In the genomic region with DNA sequence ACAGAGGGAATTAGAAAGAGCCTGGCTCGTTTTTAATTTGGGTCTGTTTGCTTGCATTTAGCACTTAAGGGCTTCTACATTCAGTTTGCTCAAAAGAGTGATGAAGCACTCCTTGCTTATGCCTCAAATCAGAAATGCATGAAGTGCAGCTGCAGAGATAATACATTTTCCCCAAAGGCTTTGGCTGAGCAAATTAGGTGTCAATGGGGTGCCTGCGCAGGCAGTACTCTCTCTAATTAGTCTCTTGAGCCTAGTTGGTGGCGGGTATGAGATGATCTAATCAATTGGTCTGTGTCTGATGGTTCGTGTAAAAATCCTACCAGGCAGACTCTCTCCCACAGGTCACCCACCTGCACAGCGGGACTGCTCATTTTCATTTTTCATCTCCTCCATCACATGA, we compare ENCODE assay signal across 1 cellular context.
TF ChIP-seq lines count a peak whose summit lies in the region.

No MANE protein-coding gene starts in this region.

TF ChIP-seq in SK-N-SH treated with all-trans-retinoic acid at 6 μM for 48 hours, 23 proteins besides CTCF, POLR2A, EP300 and RAD21 (continued from another document):
- TF ChIP-seq, protein P1, sequence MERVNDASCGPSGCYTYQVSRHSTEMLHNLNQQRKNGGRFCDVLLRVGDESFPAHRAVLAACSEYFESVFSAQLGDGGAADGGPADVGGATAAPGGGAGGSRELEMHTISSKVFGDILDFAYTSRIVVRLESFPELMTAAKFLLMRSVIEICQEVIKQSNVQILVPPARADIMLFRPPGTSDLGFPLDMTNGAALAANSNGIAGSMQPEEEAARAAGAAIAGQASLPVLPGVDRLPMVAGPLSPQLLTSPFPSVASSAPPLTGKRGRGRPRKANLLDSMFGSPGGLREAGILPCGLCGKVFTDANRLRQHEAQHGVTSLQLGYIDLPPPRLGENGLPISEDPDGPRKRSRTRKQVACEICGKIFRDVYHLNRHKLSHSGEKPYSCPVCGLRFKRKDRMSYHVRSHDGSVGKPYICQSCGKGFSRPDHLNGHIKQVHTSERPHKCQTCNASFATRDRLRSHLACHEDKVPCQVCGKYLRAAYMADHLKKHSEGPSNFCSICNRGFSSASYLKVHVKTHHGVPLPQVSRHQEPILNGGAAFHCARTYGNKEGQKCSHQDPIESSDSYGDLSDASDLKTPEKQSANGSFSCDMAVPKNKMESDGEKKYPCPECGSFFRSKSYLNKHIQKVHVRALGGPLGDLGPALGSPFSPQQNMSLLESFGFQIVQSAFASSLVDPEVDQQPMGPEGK (CRISPR knock-in tag; IDR thresholded peaks at IDR 0.05; ENCODE audit: borderline replicate concordance) = no peak
- TF ChIP-seq ISL1 (CRISPR knock-in tag; IDR thresholded peaks at IDR 0.05) (no peak), TOX (CRISPR knock-in tag; IDR thresholded peaks at IDR 0.05; ENCODE audit: borderline replicate concordance) (no peak), ZFP3 (CRISPR knock-in tag; IDR thresholded peaks at IDR 0.05) (no peak), ZNF565 (CRISPR knock-in tag; conservative IDR thresholded peaks at IDR 0.05; ENCODE audit: low read depth) (no peak), RARB (CRISPR knock-in tag; IDR thresholded peaks at IDR 0.05) (no peak), TCF4 (CRISPR knock-in tag; IDR thresholded peaks at IDR 0.05; ENCODE audit: borderline replicate concordance) (no peak), GLIS3 (CRISPR knock-in tag; IDR thresholded peaks at IDR 0.05) (no peak), ZNF8 (CRISPR knock-in tag; IDR thresholded peaks at IDR 0.05) (no peak), BACH2 (CRISPR knock-in tag; IDR thresholded peaks at IDR 0.05; ENCODE audit: borderline replicate concordance) (no peak), ESRRG (CRISPR knock-in tag; IDR thresholded peaks at IDR 0.05) (no peak), ZFP30 (CRISPR knock-in tag; IDR thresholded peaks at IDR 0.05) (no peak)
- TF ChIP-seq, protein P2, sequence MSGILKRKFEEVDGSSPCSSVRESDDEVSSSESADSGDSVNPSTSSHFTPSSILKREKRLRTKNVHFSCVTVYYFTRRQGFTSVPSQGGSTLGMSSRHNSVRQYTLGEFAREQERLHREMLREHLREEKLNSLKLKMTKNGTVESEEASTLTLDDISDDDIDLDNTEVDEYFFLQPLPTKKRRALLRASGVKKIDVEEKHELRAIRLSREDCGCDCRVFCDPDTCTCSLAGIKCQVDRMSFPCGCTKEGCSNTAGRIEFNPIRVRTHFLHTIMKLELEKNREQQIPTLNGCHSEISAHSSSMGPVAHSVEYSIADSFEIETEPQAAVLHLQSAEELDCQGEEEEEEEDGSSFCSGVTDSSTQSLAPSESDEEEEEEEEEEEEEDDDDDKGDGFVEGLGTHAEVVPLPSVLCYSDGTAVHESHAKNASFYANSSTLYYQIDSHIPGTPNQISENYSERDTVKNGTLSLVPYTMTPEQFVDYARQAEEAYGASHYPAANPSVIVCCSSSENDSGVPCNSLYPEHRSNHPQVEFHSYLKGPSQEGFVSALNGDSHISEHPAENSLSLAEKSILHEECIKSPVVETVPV (CRISPR knock-in tag; IDR thresholded peaks at IDR 0.05) = no peak
- TF ChIP-seq, protein P3, sequence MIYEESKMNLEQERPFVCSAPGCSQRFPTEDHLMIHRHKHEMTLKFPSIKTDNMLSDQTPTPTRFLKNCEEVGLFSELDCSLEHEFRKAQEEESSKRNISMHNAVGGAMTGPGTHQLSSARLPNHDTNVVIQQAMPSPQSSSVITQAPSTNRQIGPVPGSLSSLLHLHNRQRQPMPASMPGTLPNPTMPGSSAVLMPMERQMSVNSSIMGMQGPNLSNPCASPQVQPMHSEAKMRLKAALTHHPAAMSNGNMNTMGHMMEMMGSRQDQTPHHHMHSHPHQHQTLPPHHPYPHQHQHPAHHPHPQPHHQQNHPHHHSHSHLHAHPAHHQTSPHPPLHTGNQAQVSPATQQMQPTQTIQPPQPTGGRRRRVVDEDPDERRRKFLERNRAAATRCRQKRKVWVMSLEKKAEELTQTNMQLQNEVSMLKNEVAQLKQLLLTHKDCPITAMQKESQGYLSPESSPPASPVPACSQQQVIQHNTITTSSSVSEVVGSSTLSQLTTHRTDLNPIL (CRISPR knock-in tag; IDR thresholded peaks at IDR 0.05; ENCODE audit: low read depth) = no peak
